Comparison of ENCODE assay signal across 10 cellular contexts in genomic region chr2:203022751-203023150, GRCh38. TPM values are rescaled to one million over a fixed set of nuclear protein-coding genes. Genes with fewer than 3 reads are reported as not detected.
A peak's percentile ranks its signal among the peaks of the same experiment; 100 is the strongest.
DNase-seq lines count a peak whose midpoint lies in the region; ATAC-seq and TF ChIP-seq lines count a peak whose summit lies in the region.
"Had no signal": no experiment of that assay in that cellular context is flagged by ENCODE, and none has a peak within 500 bp of the region (broad histone marks: within the 10 kb centered on the region; RNA-seq: fewer than 3 reads in every experiment).

No MANE protein-coding gene starts in this region.

- no peak overlapping the region for H2BK15ac ChIP-seq in H9 (ENCODE audit: low read depth, low read length)

- in situ Hi-C loops in GM23248 (cut with MboI), result no loop called here

- no peaks in the 10 kb centered on the region for H3K9me2 ChIP-seq in GM23248 (ENCODE audit: insufficient read depth)

- 0 to 4% methylated on average over 1 of the region's 1 CpG for WGBS in GM23248 (ENCODE audit: low coverage in 1 of 2, low lambda C conversion rate in 2 of 2, missing lambda C conversion rate in 2 of 2), 2 experiments
- WGBS in H9 (ENCODE audit: extremely low coverage, insufficient read length, low lambda C conversion rate), result no CpG with 5 or more reads among the region's 1 CpG

- TF ChIP-seq CTCF in choroid plexus epithelial cell (conservative IDR thresholded peaks at IDR 0.05; ENCODE audit: low read depth, low read length) (no peak), left lung (IDR thresholded peaks at IDR 0.05) (no peak), H9 (conservative IDR thresholded peaks at IDR 0.05) (no peak)

- H3K4me3 Mint-ChIP-seq in H9, result no peak overlapping the region
- H3K4me3 Mint-ChIP-seq: neural progenitor cell had no signal

- no peak overlapping the region for H4K91ac ChIP-seq in H9 (ENCODE audit: insufficient read length, low read depth, low read length)

- DNase-seq in GM23248 (peak; percentile 65), choroid plexus epithelial cell (ENCODE audit: low read depth) (peak; percentile 40), left lung (no peak), NCI-H1092 (lab: John Stamatoyannopoulos, UW) (no peak), T-helper 2 cell (no peak), H9 (no peak)
- DNase-seq in activated naive CD4-positive, alpha-beta T cell treated with anti-CD3 and anti-CD28 coated beads, Interleukin-2, amount 50 U/mL, for 16 hours, result no peak

- H4K5ac ChIP-seq in H9 (ENCODE audit: insufficient read length, low read depth, low read length), result no peak overlapping the region

- no peak overlapping the region for H2BK5ac ChIP-seq in H9 (ENCODE audit: insufficient read length, low read length)

- no peaks in the 10 kb centered on the region for H3K79me1 ChIP-seq in H9 (ENCODE audit: insufficient read depth, low read depth, low read length, poor library complexity, severe bottlenecking)

- no peak overlapping the region for H3K4ac ChIP-seq in H9 (ENCODE audit: low read depth, low read length)

- H3K4me2 ChIP-seq in GM23248 (ENCODE audit: unreplicated experiment), result peak overlapping the region; percentile 77
- no peak overlapping the region for H3K4me2 ChIP-seq in H9 (ENCODE audit: insufficient read depth, insufficient read length, low read length)
- H3K4me2 ChIP-seq: neural progenitor cell had no signal

- no peak overlapping the region for H2BK20ac ChIP-seq in H9 (ENCODE audit: low read depth, low read length, poor library complexity, severe bottlenecking)

- no peaks in the 10 kb centered on the region for H3K9me3 Mint-ChIP-seq in H9
- H3K9me3 Mint-ChIP-seq: neural progenitor cell had no signal

- no peak overlapping the region for H3K27ac Mint-ChIP-seq in H9
- H3K27ac Mint-ChIP-seq: neural progenitor cell had no signal

- H4K20me1 ChIP-seq in GM23248 (ENCODE audit: insufficient read depth), result peaks cover 5% of the 10 kb centered on the region; the same call in 1 of the 2 replicates
- no peaks in the 10 kb centered on the region for H4K20me1 ChIP-seq in H9 (ENCODE audit: control insufficient read depth, insufficient read depth, insufficient read length)

- H3K27me3 Mint-ChIP-seq in H9 (ENCODE audit: low read depth), result no peaks in the 10 kb centered on the region

- H4K8ac ChIP-seq in H9 (replicated peaks; ENCODE audit: insufficient read length, low read depth, low read length), result no peak overlapping the region

- intact Hi-C loops in left lung (cut with DNase I), result no loop called here

- no peak overlapping the region for H3K56ac ChIP-seq in H9 (ENCODE audit: insufficient read length, low read depth, low read length)

- no peak overlapping the region for H3K18ac ChIP-seq in H9 (ENCODE audit: insufficient read length, low read depth, low read length)

- no peaks in the 10 kb centered on the region; the same call in 1 of the 2 replicates for H3K36me3 ChIP-seq in GM23248 (ENCODE audit: low read depth)
- peaks cover 0 to 5% of the 10 kb centered on the region in 2 donors for H3K36me3 ChIP-seq in left lung
- no peaks in the 10 kb centered on the region for H3K36me3 ChIP-seq in subcutaneous abdominal adipose tissue (ENCODE audit: control insufficient read depth in 5 of 5, insufficient read depth in 5 of 5, low read length in 5 of 5)
- H3K36me3 ChIP-seq: neural progenitor cell had no signal

- no peak overlapping the region for H2BK12ac ChIP-seq in H9 (ENCODE audit: insufficient read length, low read depth, low read length)

- H3K36me3 Mint-ChIP-seq in H9 (ENCODE audit: insufficient read depth in 1 of 3, low read depth in 3 of 3), result no peaks in the 10 kb centered on the region

- H3K4me1 Mint-ChIP-seq in H9, result peaks cover 6 to 15% of the 10 kb centered on the region in 2 experiments

- H3K9me3 ChIP-seq in GM23248 (ENCODE audit: low read depth) (no peaks in the 10 kb centered on the region), left lung (no peaks in the 10 kb centered on the region), subcutaneous abdominal adipose tissue (ENCODE audit: control insufficient read depth in 5 of 5, low read length in 5 of 5) (no peaks in the 10 kb centered on the region), H9 (ENCODE audit: control insufficient read depth, low read depth, low read length) (no peaks in the 10 kb centered on the region)

- no peaks in the 10 kb centered on the region for H3K23me2 ChIP-seq in H9 (ENCODE audit: insufficient read length, low read depth, low read length, poor library complexity, severe bottlenecking)

- no peak for ATAC-seq in left lung

- no peak overlapping the region for H3K14ac ChIP-seq in H9 (ENCODE audit: insufficient read depth, low read length)

- H2AFZ ChIP-seq in GM23248, result peak overlapping the region; percentile 35
- no peak overlapping the region for H2AFZ ChIP-seq in H9 (ENCODE audit: low read length)
- H2AFZ ChIP-seq: neural progenitor cell had no signal

- H3F3A ChIP-seq in GM23248 (ENCODE audit: insufficient read depth), result peaks cover 17% of the 10 kb centered on the region; the same call in 1 of the 2 replicates

- peaks cover 46% of the 10 kb centered on the region for H3K4me1 ChIP-seq in GM23248 (ENCODE audit: insufficient read depth)
- peaks cover 0 to 45% of the 10 kb centered on the region in 2 donors for H3K4me1 ChIP-seq in left lung
- peaks cover 5 to 44% (median 38%) of the 10 kb centered on the region in 5 donors for H3K4me1 ChIP-seq in subcutaneous abdominal adipose tissue (ENCODE audit: control insufficient read depth in 5 of 5, insufficient read depth in 5 of 5, low read length in 5 of 5)
- H3K4me1 ChIP-seq in H9 (ENCODE audit: insufficient read depth, low read length), result no peaks in the 10 kb centered on the region

- H3K79me2 ChIP-seq in GM23248 (ENCODE audit: insufficient read depth) (peaks cover 100% of the 10 kb centered on the region), H9 (ENCODE audit: insufficient read depth, low read length) (no peaks in the 10 kb centered on the region)

- no peak overlapping the region for H3K23ac ChIP-seq in H9 (ENCODE audit: insufficient read length, low read depth, low read length)

- no peak overlapping the region for H3T11ph ChIP-seq in H9 (ENCODE audit: low read length)

- H2AK5ac ChIP-seq in H9 (ENCODE audit: insufficient read length, low read length), result no peak overlapping the region

- H3K4me3 ChIP-seq in GM23248, result peak overlapping the region; percentile 46
- no peak overlapping the region for H3K4me3 ChIP-seq in choroid plexus epithelial cell (ENCODE audit: low read depth, low read length)
- H3K4me3 ChIP-seq in left lung, result no peak overlapping the region
- peak overlapping the region in 2 of 5 donors; percentile 11 to 34 for H3K4me3 ChIP-seq in subcutaneous abdominal adipose tissue (ENCODE audit: low read depth in 1 of 5, low read length in 5 of 5)
- H3K4me3 ChIP-seq: neural progenitor cell had no signal

- H3K27ac ChIP-seq in GM23248 (peak overlapping the region; percentile 52), left lung (peak overlapping the region; percentile 19 to 37), subcutaneous abdominal adipose tissue (ENCODE audit: low read depth, low read length) (peak overlapping the region; percentile 52), H9 (ENCODE audit: insufficient read length, low read depth, low read length) (no peak overlapping the region)
- H3K27ac ChIP-seq: C4-2B, neural progenitor cell had no signal

- no peak overlapping the region for H2BK120ac ChIP-seq in H9 (ENCODE audit: low read depth, low read length, poor library complexity, severe bottlenecking)

- H3K27me3 ChIP-seq in GM23248 (replicated peaks; ENCODE audit: insufficient read depth) (no peaks in the 10 kb centered on the region), left lung (no peaks in the 10 kb centered on the region), subcutaneous abdominal adipose tissue (ENCODE audit: control insufficient read depth in 5 of 5, insufficient read depth in 4 of 5, low read length in 5 of 5) (no peaks in the 10 kb centered on the region), H9 (ENCODE audit: insufficient read depth, low read length) (no peaks in the 10 kb centered on the region)
- H3K27me3 ChIP-seq: neural progenitor cell had no signal

- peak overlapping the region; percentile 18 for H3K9ac ChIP-seq in GM23248
- H3K9ac ChIP-seq in subcutaneous abdominal adipose tissue (ENCODE audit: low read length in 5 of 5), result peak overlapping the region in 2 of 5 donors; percentile 11 to 35
- H3K9ac ChIP-seq in H9 (ENCODE audit: extremely low read depth, insufficient read length, low read length), result no peak overlapping the region
- H3K9ac ChIP-seq: neural progenitor cell had no signal

RNA-seq across cellular contexts. Expression of gene NBEAL1, which starts 8.1 kb away (rescaled TPM):
- 36.0 and 45.1 TPM in 2 replicates for total RNA-seq in GM23248 (2014; rRNA removed; shearing (Covaris generic))
- 16.8 and 23.6 TPM in 2 replicates for polyA plus RNA-seq in GM23248 (2016; fragmentation: Nextera tagmentation; extraction: Ambion mirVana)
- total RNA-seq in left lung (10 to 100 TPM; 60.3 to 72.2 TPM), H9 (2021) (10.1 and 12.6 TPM in 2 replicates)

Comparison
In these comparisons a context has a peak if more than half of its experiments do, and no peak if none do; other contexts are left out.
1. DNase-seq: peak in GM23248 (single experiment) and choroid plexus epithelial cell (single experiment); none in left lung (0 of 2), activated naive CD4-positive, alpha-beta T cell treated with anti-CD3 and anti-CD28 coated beads, Interleukin-2, amount 50 U/mL, for 16 hours (single experiment), NCI-H1092 (single experiment), T-helper 2 cell (0 of 5) and H9 (single experiment).